In the genomic region with DNA sequence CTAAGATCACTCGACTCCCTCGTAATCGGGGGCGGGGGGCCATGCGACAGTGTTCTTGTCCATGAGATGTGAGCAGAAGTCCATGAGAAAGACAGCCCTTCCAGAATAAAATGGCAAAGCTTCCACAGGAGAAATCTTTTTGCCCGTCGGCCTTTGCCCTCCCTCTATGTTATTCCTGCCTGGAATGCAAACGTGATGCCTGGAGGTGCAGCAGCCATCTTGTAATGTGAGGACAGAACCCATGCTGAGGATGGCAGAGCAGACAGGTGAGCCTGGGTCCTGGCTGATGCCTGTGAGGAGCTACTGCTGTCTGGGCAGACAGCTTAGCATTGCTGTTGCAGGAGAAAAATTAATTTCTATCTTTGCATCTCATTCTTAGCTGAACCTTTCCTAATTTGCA, we compare ENCODE assay signal across 12 cellular contexts.
"Had no signal": no experiment of that assay in that cellular context is flagged by ENCODE, and none has a peak within 500 bp of the region (broad histone marks: within the 10 kb centered on the region; RNA-seq: fewer than 3 reads in every experiment).

No MANE protein-coding gene starts in this region.

- H3K36me3 ChIP-seq: brain microvascular endothelial cell, neural progenitor cell, transverse colon had no signal

- H3K4me3 Mint-ChIP-seq: neural progenitor cell had no signal

- H3K27ac Mint-ChIP-seq: neural progenitor cell had no signal

- H3K36me3 Mint-ChIP-seq: neural progenitor cell had no signal

- H3K4me3 ChIP-seq: neural progenitor cell, skin epidermis, transverse colon had no signal

- H3K9me3 Mint-ChIP-seq: neural progenitor cell had no signal

- H3K27me3 ChIP-seq: brain microvascular endothelial cell, neural progenitor cell, transverse colon had no signal

- H3K9me3 ChIP-seq: transverse colon had no signal

- H3K4me1 ChIP-seq: neural progenitor cell, parathyroid adenoma, transverse colon had no signal

- DNase-seq: activated CD4-positive, alpha-beta T cell treated with anti-CD3 and anti-CD28 coated beads for 48 hours; activated gamma-delta T cell treated with Interleukin-2 at 50 U/mL for 16 hours; amygdala; brain microvascular endothelial cell; cerebellar nuclear complex; hypothalamus; SIG-M5; transverse colon had no signal

- H3K27ac ChIP-seq: brain microvascular endothelial cell, neural progenitor cell, parathyroid adenoma, transverse colon, VCaP had no signal
